In genomic region chr4:15682340-15682725, GRCh38 we compare ENCODE assay signal across 8 cellular contexts. TPM values are rescaled to one million over a fixed set of nuclear protein-coding genes. Genes with fewer than 3 reads are reported as not detected.
DNase-seq lines count a peak whose midpoint lies in the region; ATAC-seq and TF ChIP-seq lines count a peak whose summit lies in the region.

No MANE protein-coding gene starts in this region.

- DNase-seq in brain microvascular endothelial cell = no peak
- DNase-seq in mesendoderm = no peak
- DNase-seq in NCI-H345 (lab: John Stamatoyannopoulos, UW) = no peak
- DNase-seq in G401 (ENCODE audit: low spot score) = no peak
- DNase-seq in iPS-NIHi11 (ENCODE audit: low spot score) = no peak

- peak overlapping the region; percentile 83 for H4K8ac ChIP-seq in mesendoderm (ENCODE audit: low read depth, low read length)

- H3K18ac ChIP-seq in mesendoderm (ENCODE audit: low read length) = peak overlapping the region; percentile 63

- H3K79me2 ChIP-seq in mesendoderm (ENCODE audit: control insufficient read depth, insufficient read depth, low read length) = peaks cover 31% of the 10 kb centered on the region

- H3K56ac ChIP-seq in mesendoderm (ENCODE audit: low read length) = peak overlapping the region; percentile 99

- H4K5ac ChIP-seq in mesendoderm (ENCODE audit: low read length) = peak overlapping the region; percentile 33

- peaks cover 9 to 19% (median 16%) of the 10 kb centered on the region in 3 donors for H3K4me1 Mint-ChIP-seq in IgD-negative memory B cell

- no peak overlapping the region for H2AK5ac ChIP-seq in mesendoderm (ENCODE audit: low read length)

- peaks cover 8% of the 10 kb centered on the region for H3K79me1 ChIP-seq in mesendoderm (ENCODE audit: low read length)

- peaks cover 15% of the 10 kb centered on the region for H3K36me3 ChIP-seq in brain microvascular endothelial cell (replicated peaks)
- no peaks in the 10 kb centered on the region for H3K36me3 ChIP-seq in mesendoderm (ENCODE audit: control insufficient read depth, insufficient read depth, low read length)

- H3K4me2 ChIP-seq in mesendoderm (ENCODE audit: low read length) = peak overlapping the region; percentile 73

- peak overlapping the region; percentile 54 to 99 (median 95) for H3K27ac Mint-ChIP-seq in IgD-negative memory B cell

- peaks cover 3% of the 10 kb centered on the region for H3K4me1 ChIP-seq in mesendoderm (ENCODE audit: control insufficient read depth, low read depth, low read length)

- peak overlapping the region; percentile 98 for H3K9ac ChIP-seq in mesendoderm (ENCODE audit: low read length)

- H3K23ac ChIP-seq in mesendoderm (ENCODE audit: low read length) = no peak overlapping the region

- TF ChIP-seq CTCF in 22Rv1 (IDR thresholded peaks at IDR 0.05) (no peak), brain microvascular endothelial cell (IDR thresholded peaks at IDR 0.05; ENCODE audit: low read depth, low read length, missing control alignments) (no peak)

- no CpG with 5 or more reads among the region's 2 CpGs for WGBS in mesendoderm (ENCODE audit: extremely low coverage, insufficient coverage, low lambda C conversion rate)

- H2BK120ac ChIP-seq in mesendoderm (ENCODE audit: low read depth, low read length) = no peak overlapping the region

- no peak overlapping the region for H2BK5ac ChIP-seq in mesendoderm (ENCODE audit: low read length)

- no peaks in the 10 kb centered on the region for H3K27me3 Mint-ChIP-seq in IgD-negative memory B cell

- no peak for ATAC-seq in HG03108 (IDR thresholded peaks at IDR 0.05; ENCODE audit: unreplicated experiment)

- H3K27ac ChIP-seq in 22Rv1 = peak overlapping the region; percentile 95
- H3K27ac ChIP-seq in brain microvascular endothelial cell = peak overlapping the region; percentile 96
- no peak overlapping the region for H3K27ac ChIP-seq in mesendoderm (ENCODE audit: low read depth, low read length)

- H3K27me3 ChIP-seq in brain microvascular endothelial cell (replicated peaks) (no peaks in the 10 kb centered on the region), mesendoderm (ENCODE audit: insufficient read depth, low read length, poor library complexity) (no peaks in the 10 kb centered on the region)

- in situ Hi-C loops in brain microvascular endothelial cell (cut with HindIII; ENCODE audit: low pct_ligation_motif_present, low sequenced_read_pairs) = no loop called here
- in situ Hi-C loops in G401 (cut with HindIII; ENCODE audit: low sequenced_read_pairs) = no loop called here

- H3K36me3 Mint-ChIP-seq in IgD-negative memory B cell = peaks cover 5% of the 10 kb centered on the region

- H3K4ac ChIP-seq in mesendoderm (ENCODE audit: low read depth, low read length) = no peak overlapping the region

- no peak overlapping the region for H2BK15ac ChIP-seq in mesendoderm (replicated peaks; ENCODE audit: low read depth)

- H3K4me3 ChIP-seq in brain microvascular endothelial cell (ENCODE audit: low read depth, low read length) = peak overlapping the region; percentile 78
- H3K4me3 ChIP-seq in mesendoderm (ENCODE audit: low read length) = peak overlapping the region; percentile 91

- H3K9me3 Mint-ChIP-seq in IgD-negative memory B cell = no peaks in the 10 kb centered on the region

- peak overlapping the region; percentile 97 to 100 (median 98) for H3K4me3 Mint-ChIP-seq in IgD-negative memory B cell

RNA-seq across cellular contexts. Expression of gene FAM200B, which starts 0.7 kb away (rescaled TPM):
- polyA plus RNA-seq in IgD-negative memory B cell = 39.5 TPM
- polyA plus RNA-seq in mesendoderm (2013, experiment 1 of 2) = 53.9 TPM
- 54.8 TPM for polyA plus RNA-seq in mesendoderm (2013, experiment 2 of 2)
- 26.8 and 27.6 TPM in 2 replicates for total RNA-seq in G401 (2014; rRNA removed; shearing (Covaris generic))

RNA-seq across cellular contexts. Expression of gene BST1, which starts 20.5 kb away (rescaled TPM):
- polyA plus RNA-seq in IgD-negative memory B cell = 0.21 TPM
- 0.37 TPM for polyA plus RNA-seq in mesendoderm (2013, experiment 1 of 2)
- polyA plus RNA-seq in mesendoderm (2013, experiment 2 of 2) = 0.35 TPM
- total RNA-seq in G401 (2014; rRNA removed; shearing (Covaris generic)) = 0.80 TPM in 1 of 2 replicates, not detected in the other

RNA-seq across cellular contexts. Expression of gene FBXL5, which starts 27.2 kb away (rescaled TPM):
- 53.0 TPM for polyA plus RNA-seq in IgD-negative memory B cell
- polyA plus RNA-seq in mesendoderm (2013, experiment 1 of 2) = 30.5 TPM
- 31.4 TPM for polyA plus RNA-seq in mesendoderm (2013, experiment 2 of 2)
- 38.9 and 43.1 TPM in 2 replicates for total RNA-seq in G401 (2014; rRNA removed; shearing (Covaris generic))
